17 cellular contexts compared by ENCODE assay signal in the genomic region with DNA sequence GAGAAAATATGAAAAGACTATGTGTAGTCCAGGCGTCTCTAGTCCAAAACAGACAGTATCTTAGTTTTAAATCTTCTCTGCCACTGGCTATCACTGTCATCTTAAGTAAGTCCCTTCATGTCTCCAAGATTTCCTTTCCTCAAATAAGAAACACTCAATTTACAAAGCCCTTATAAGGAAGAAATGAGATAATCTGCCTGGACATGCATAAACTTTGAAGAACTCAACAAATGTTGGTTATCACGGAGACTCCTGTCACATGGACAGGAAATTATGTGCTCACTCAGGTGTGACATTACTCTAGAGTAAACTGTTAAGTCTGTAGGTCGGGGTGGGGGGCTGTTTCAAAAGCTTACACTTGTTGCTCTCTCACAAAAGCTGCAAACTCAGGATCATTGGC.
DNase-seq lines count a peak whose midpoint lies in the region; ATAC-seq, FAIRE-seq and TF ChIP-seq lines count a peak whose summit lies in the region.
"Had no signal": no experiment of that assay in that cellular context is flagged by ENCODE, and none has a peak within 500 bp of the region (broad histone marks: within the 10 kb centered on the region; RNA-seq: fewer than 3 reads in every experiment).

No MANE protein-coding gene starts in this region.

- TF ChIP-seq CTCF in Loucy (conservative IDR thresholded peaks at IDR 0.05; ENCODE audit: low read length): no peak
- no peak for TF ChIP-seq CTCF in bronchial epithelial cell (IDR thresholded peaks at IDR 0.05; ENCODE audit: insufficient read depth, low read length, severe bottlenecking)
- no peak for TF ChIP-seq CTCF in mesothelial cell of epicardium (IDR thresholded peaks at IDR 0.05; ENCODE audit: unreplicated experiment)
- TF ChIP-seq CTCF in right atrium auricular region (IDR thresholded peaks at IDR 0.05): no peak
- TF ChIP-seq CTCF in upper lobe of left lung (IDR thresholded peaks at IDR 0.05): no peak

- ATAC-seq in upper lobe of left lung (ENCODE audit: low FRiP score in 2 of 2): no peak
- ATAC-seq: CD8-positive, alpha-beta T cell; GM12878; GM23338 had no signal

- H3K27ac Mint-ChIP-seq in mesothelial cell of epicardium: peak overlapping the region; percentile 40
- H3K27ac Mint-ChIP-seq: B cell; CD8-positive, alpha-beta T cell; GM23338; HFFc6 had no signal

- no peaks in the 10 kb centered on the region for H3K36me3 ChIP-seq in Loucy (ENCODE audit: insufficient read depth, low read length)
- no peaks in the 10 kb centered on the region for H3K36me3 ChIP-seq in bronchial epithelial cell (ENCODE audit: control insufficient read depth, insufficient read depth, low read length)
- no peaks in the 10 kb centered on the region for H3K36me3 ChIP-seq in right atrium auricular region
- no peaks in the 10 kb centered on the region for H3K36me3 ChIP-seq in upper lobe of left lung
- H3K36me3 ChIP-seq: BLaER1 treated with 17β-estradiol and CSF1 and Interleukin-3, amounts not matched to agents 10 nM and 100 nM had no signal

- H3K79me2 ChIP-seq in Loucy (ENCODE audit: insufficient read depth, low read length): no peaks in the 10 kb centered on the region

- no peaks in the 10 kb centered on the region for H3K9me3 ChIP-seq in Loucy (ENCODE audit: insufficient read depth, low read depth, low read length)
- no peaks in the 10 kb centered on the region for H3K9me3 ChIP-seq in right atrium auricular region
- H3K9me3 ChIP-seq in upper lobe of left lung: no peaks in the 10 kb centered on the region
- H3K9me3 ChIP-seq: BLaER1 treated with 17β-estradiol and CSF1 and Interleukin-3, amounts not matched to agents 10 nM and 100 nM had no signal

- no peaks in the 10 kb centered on the region for H3K27me3 ChIP-seq in Loucy (ENCODE audit: insufficient read depth, low read length, poor library complexity, severe bottlenecking)
- H3K27me3 ChIP-seq in bronchial epithelial cell (ENCODE audit: control insufficient read depth, insufficient read depth, low read length): no peaks in the 10 kb centered on the region
- no peaks in the 10 kb centered on the region for H3K27me3 ChIP-seq in right atrium auricular region
- no peaks in the 10 kb centered on the region for H3K27me3 ChIP-seq in upper lobe of left lung
- H3K27me3 ChIP-seq: BLaER1 treated with 17β-estradiol and CSF1 and Interleukin-3, amounts not matched to agents 10 nM and 100 nM had no signal

- H3K27me3 Mint-ChIP-seq in mesothelial cell of epicardium (ENCODE audit: low read depth): no peaks in the 10 kb centered on the region
- H3K27me3 Mint-ChIP-seq: B cell had no signal

- H3K4me2 ChIP-seq in Loucy (ENCODE audit: low read depth, low read length, poor library complexity, severe bottlenecking): peak overlapping the region; percentile 56
- H3K4me2 ChIP-seq: BLaER1 treated with 17β-estradiol and CSF1 and Interleukin-3, amounts not matched to agents 10 nM and 100 nM; GM23338 had no signal

- peak overlapping the region; percentile 4 for H3K9ac ChIP-seq in Loucy (ENCODE audit: low read depth, low read length, poor library complexity, severe bottlenecking)
- H3K9ac ChIP-seq: BLaER1 treated with 17β-estradiol and CSF1 and Interleukin-3, amounts not matched to agents 10 nM and 100 nM had no signal

- no peak overlapping the region for H3K4me3 Mint-ChIP-seq in mesothelial cell of epicardium
- H3K4me3 Mint-ChIP-seq: B cell; CD8-positive, alpha-beta T cell; GM23338; HFFc6 had no signal

- H3K4me1 Mint-ChIP-seq in mesothelial cell of epicardium: peaks cover 27% of the 10 kb centered on the region

- H3K27ac ChIP-seq in right atrium auricular region (no peak overlapping the region), upper lobe of left lung (no peak overlapping the region)
- H3K27ac ChIP-seq: BLaER1 treated with 17β-estradiol and CSF1 and Interleukin-3, amounts not matched to agents 10 nM and 100 nM; HL-60 had no signal

- no peaks in the 10 kb centered on the region for H3F3A ChIP-seq in Loucy (ENCODE audit: low read depth)

- no peaks in the 10 kb centered on the region for H4K20me1 ChIP-seq in Loucy (ENCODE audit: insufficient read depth, low read length, poor library complexity, severe bottlenecking)
- H4K20me1 ChIP-seq: BLaER1 treated with 17β-estradiol and CSF1 and Interleukin-3, amounts not matched to agents 10 nM and 100 nM had no signal

- DNase-seq in bronchial epithelial cell (ENCODE audit: low read depth) (peak; percentile 4), mesothelial cell of epicardium (ENCODE audit: low spot score in 2 of 2, unreplicated experiment in 2 of 2) (no peak), NCI-H82 (lab: John Stamatoyannopoulos, UW) (no peak), right atrium auricular region (ENCODE audit: low spot score) (no peak), upper lobe of left lung (no peak)
- DNase-seq: Calu3; CD8-positive, alpha-beta T cell; DMS79 treated with DMSO at 0.1 percent for 48 hours; HCEC 1CT; HFFc6 had no signal

- peak overlapping the region; percentile 19 for H3K4me3 ChIP-seq in Loucy (ENCODE audit: low read length, poor library complexity, severe bottlenecking)
- no peak overlapping the region for H3K4me3 ChIP-seq in bronchial epithelial cell (ENCODE audit: low read depth, low read length)
- H3K4me3 ChIP-seq in right atrium auricular region: no peak overlapping the region
- no peak overlapping the region for H3K4me3 ChIP-seq in upper lobe of left lung
- H3K4me3 ChIP-seq: BLaER1 treated with 17β-estradiol and CSF1 and Interleukin-3, amounts not matched to agents 10 nM and 100 nM; GM12878; GM23338 had no signal

- peak overlapping the region; percentile 61; the same call in 1 of the 2 replicates for H2AFZ ChIP-seq in Loucy (ENCODE audit: low read length)
- H2AFZ ChIP-seq: GM23338 had no signal

- peaks cover 17% of the 10 kb centered on the region for H3K4me1 ChIP-seq in Loucy (ENCODE audit: insufficient read depth, low read length, poor library complexity, severe bottlenecking)
- no peaks in the 10 kb centered on the region for H3K4me1 ChIP-seq in right atrium auricular region
- H3K4me1 ChIP-seq in upper lobe of left lung: no peaks in the 10 kb centered on the region

- TF ChIP-seq EP300 in upper lobe of left lung (IDR thresholded peaks at IDR 0.05): no peak

- TF ChIP-seq POLR2A in upper lobe of left lung (IDR thresholded peaks at IDR 0.05): no peak

- no peaks in the 10 kb centered on the region for H3K36me3 Mint-ChIP-seq in mesothelial cell of epicardium

- 62 to 66% methylated on average over 3 of the region's 3 CpGs for WGBS in upper lobe of left lung, 2 donors

- no peaks in the 10 kb centered on the region for H3K9me2 ChIP-seq in Loucy (replicated peaks; ENCODE audit: low read depth, low read length)

- H3K9me3 Mint-ChIP-seq in mesothelial cell of epicardium: no peaks in the 10 kb centered on the region
- H3K9me3 Mint-ChIP-seq: CD8-positive, alpha-beta T cell; GM23338; HFFc6 had no signal

- no peak for FAIRE-seq in bronchial epithelial cell (lab: Jason Lieb, UNC)
- FAIRE-seq: GM12878, H54 had no signal
